8 cellular contexts compared by ENCODE assay signal in the genomic region with DNA sequence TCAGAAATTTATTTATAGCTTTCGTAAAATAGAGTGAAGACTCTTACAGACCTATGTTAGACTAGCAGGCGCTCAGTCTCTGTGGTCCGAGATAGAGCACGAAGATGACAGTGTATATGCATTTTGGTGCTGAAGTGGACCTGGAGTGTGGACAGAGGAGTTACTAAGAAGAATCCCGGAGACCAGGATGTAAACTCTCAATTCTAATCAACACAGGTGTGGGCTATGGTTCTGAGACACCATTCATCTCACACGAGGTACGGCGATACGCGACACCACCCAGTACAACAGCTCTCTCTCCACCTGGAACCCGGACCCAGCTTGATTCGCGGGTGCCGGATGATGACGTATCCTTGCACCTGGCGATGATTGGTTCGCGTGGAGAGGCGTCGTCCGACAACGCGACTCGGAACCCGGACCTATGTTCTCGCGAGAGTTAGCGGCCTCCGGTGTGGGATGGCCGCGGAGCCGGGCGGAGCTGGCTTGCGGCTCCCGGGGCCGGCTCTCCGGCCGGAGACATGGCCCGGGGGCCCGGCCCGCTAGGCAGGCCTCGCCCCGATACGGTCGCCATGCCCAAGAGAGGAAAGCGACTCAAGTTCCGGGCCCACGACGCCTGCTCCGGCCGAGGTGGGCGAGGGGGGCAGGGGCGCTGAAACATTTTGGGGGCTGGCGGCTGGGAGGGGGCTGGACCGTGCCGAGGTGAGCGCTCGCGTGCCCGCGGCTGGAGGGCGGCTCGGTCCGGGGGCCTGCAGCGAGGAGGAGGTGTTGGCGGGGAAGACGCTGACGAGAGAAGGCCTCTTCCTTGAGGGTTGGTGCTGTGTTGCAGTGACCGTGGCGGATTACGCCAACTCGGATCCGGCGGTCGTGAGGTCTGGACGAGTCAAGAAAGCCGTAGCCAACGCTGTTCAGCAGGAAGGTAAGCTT. TPM values are rescaled to one million over a fixed set of nuclear protein-coding genes. Genes with fewer than 3 reads are reported as not detected.
DNase-seq lines count a peak whose midpoint lies in the region; ATAC-seq and TF ChIP-seq lines count a peak whose summit lies in the region.

A gene with protein sequence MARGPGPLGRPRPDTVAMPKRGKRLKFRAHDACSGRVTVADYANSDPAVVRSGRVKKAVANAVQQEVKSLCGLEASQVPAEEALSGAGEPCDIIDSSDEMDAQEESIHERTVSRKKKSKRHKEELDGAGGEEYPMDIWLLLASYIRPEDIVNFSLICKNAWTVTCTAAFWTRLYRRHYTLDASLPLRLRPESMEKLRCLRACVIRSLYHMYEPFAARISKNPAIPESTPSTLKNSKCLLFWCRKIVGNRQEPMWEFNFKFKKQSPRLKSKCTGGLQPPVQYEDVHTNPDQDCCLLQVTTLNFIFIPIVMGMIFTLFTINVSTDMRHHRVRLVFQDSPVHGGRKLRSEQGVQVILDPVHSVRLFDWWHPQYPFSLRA (plus strand): TSS at position 427 of the 924 bp plus-strand sequence. CDS start 92 bp downstream, at position 519.

- intact Hi-C loops in ascending aorta (cut with DNase I) = loop anchor here (1.0 to 2.0 kb wide), 5 partner anchors 40 to 200 kb away; a partner anchor contains a TSS
- intact Hi-C loops in right cardiac atrium (cut with DNase I) = no loop called here
- intact Hi-C loops in uterus (cut with DNase I; ENCODE audit: low total_unique reads) = no loop called here

- H3K4me1 Mint-ChIP-seq in T-helper 2 cell treated with Interferon-gamma antibody and Interleukin-4, amounts not matched to agents 5 μg/mL and 100 μg/mL, for 36 hours (ENCODE audit: low read depth) = peaks cover 19% of the 10 kb centered on the region

- ATAC-seq in GM18499 (IDR thresholded peaks at IDR 0.05; ENCODE audit: insufficient read depth, unreplicated experiment) = peak; percentile 66
- ATAC-seq in HG02943 (IDR thresholded peaks at IDR 0.05; ENCODE audit: low read depth, unreplicated experiment) = peak; percentile 96
- ATAC-seq in right cardiac atrium = peak; percentile 99

- H3K27me3 ChIP-seq in ascending aorta = no peaks in the 10 kb centered on the region
- no peaks in the 10 kb centered on the region for H3K27me3 ChIP-seq in right cardiac atrium (ENCODE audit: control insufficient read depth, insufficient read depth)
- H3K27me3 ChIP-seq in uterus = no peaks in the 10 kb centered on the region

- peak within 1 kb of the TSS; percentile 94 for H3K4me3 Mint-ChIP-seq in T-helper 2 cell treated with Interferon-gamma antibody and Interleukin-4, amounts not matched to agents 5 μg/mL and 100 μg/mL, for 36 hours

- H3K27me3 Mint-ChIP-seq in T-helper 2 cell treated with Interferon-gamma antibody and Interleukin-4, amounts not matched to agents 5 μg/mL and 100 μg/mL, for 36 hours (ENCODE audit: low read depth) = no peaks in the 10 kb centered on the region

- under 1% methylated on average over 77 of the region's 78 CpGs for WGBS in right cardiac atrium

- H3K4me1 ChIP-seq in ascending aorta (peaks cover 6 to 14% of the 10 kb centered on the region in 2 donors), right cardiac atrium (ENCODE audit: control insufficient read depth, insufficient read depth, low read length) (no peaks in the 10 kb centered on the region), uterus (peaks cover 0 to 5% of the 10 kb centered on the region in 2 donors)

- H3K27ac Mint-ChIP-seq in T-helper 2 cell treated with Interferon-gamma antibody and Interleukin-4, amounts not matched to agents 5 μg/mL and 100 μg/mL, for 36 hours = peak within 1 kb of the TSS; percentile 96

- no peak for TF ChIP-seq CTCF in ascending aorta (IDR thresholded peaks at IDR 0.05)
- TF ChIP-seq CTCF in uterus (IDR thresholded peaks at IDR 0.05) = no peak

- DNase-seq in NCI-H1930 (lab: John Stamatoyannopoulos, UW) = peak; percentile 95 to 98
- peak; percentile 94 for DNase-seq in T-helper 2 cell treated with Interferon-gamma antibody and Interleukin-4, amounts not matched to agents 5 μg/mL and 100 μg/mL, for 36 hours (ENCODE audit: low spot score)
- peak; percentile 83 to 97 for DNase-seq in ascending aorta (ENCODE audit: low spot score in 2 of 2)
- peak; percentile 98 for DNase-seq in right cardiac atrium
- DNase-seq in pulmonary artery endothelial cell (ENCODE audit: low read depth, low spot score) = peak; percentile 87
- DNase-seq in uterus = peak; percentile 95 to 96

- H3K36me3 Mint-ChIP-seq in T-helper 2 cell treated with Interferon-gamma antibody and Interleukin-4, amounts not matched to agents 5 μg/mL and 100 μg/mL, for 36 hours (ENCODE audit: low read depth) = peaks cover 20% of the 10 kb centered on the region

- H3K9me3 ChIP-seq in ascending aorta (no peaks in the 10 kb centered on the region), right cardiac atrium (ENCODE audit: control insufficient read depth, low read length) (no peaks in the 10 kb centered on the region), uterus (no peaks in the 10 kb centered on the region)

- H3K36me3 ChIP-seq in ascending aorta (peaks cover 13 to 31% of the 10 kb centered on the region in 2 donors), uterus (no peaks in the 10 kb centered on the region)

- H3K9me3 Mint-ChIP-seq in T-helper 2 cell treated with Interferon-gamma antibody and Interleukin-4, amounts not matched to agents 5 μg/mL and 100 μg/mL, for 36 hours = no peaks in the 10 kb centered on the region

- H3K27ac ChIP-seq in ascending aorta (peak within 1 kb of the TSS; percentile 79 to 95), right cardiac atrium (ENCODE audit: low read length) (peak within 1 kb of the TSS; percentile 90), uterus (peak within 1 kb of the TSS; percentile 84 to 88)

- peak; percentile 91 to 94 for TF ChIP-seq POLR2A in uterus (IDR thresholded peaks at IDR 0.05)

- H3K4me3 ChIP-seq in ascending aorta (peak within 1 kb of the TSS; percentile 78 to 89), right cardiac atrium (ENCODE audit: low read length) (peak within 1 kb of the TSS; percentile 85), uterus (peak within 1 kb of the TSS; percentile 75 to 89)

RNA-seq across cellular contexts. Expression of the gene that starts here (rescaled TPM):
- total RNA-seq in ascending aorta (44.6 TPM), right cardiac atrium (10 to 100 TPM; 25.9 to 35.8 (median 28.1) TPM), pulmonary artery endothelial cell (97.8 and 113 TPM in 2 replicates), uterus (100 to 1,000 TPM in 1 of 4 donors, 10 to 100 TPM in 3; 25.9 to 109 (median 68.1) TPM)
- 16.0 TPM for polyA plus RNA-seq in right cardiac atrium

Comparison
In these comparisons a context has a peak if more than half of its experiments do, and no peak if none do; other contexts are left out.
1. Peak in every context shown above with its lines: DNase-seq, ATAC-seq, H3K4me3 ChIP-seq and H3K27ac ChIP-seq.